In the genomic region with DNA sequence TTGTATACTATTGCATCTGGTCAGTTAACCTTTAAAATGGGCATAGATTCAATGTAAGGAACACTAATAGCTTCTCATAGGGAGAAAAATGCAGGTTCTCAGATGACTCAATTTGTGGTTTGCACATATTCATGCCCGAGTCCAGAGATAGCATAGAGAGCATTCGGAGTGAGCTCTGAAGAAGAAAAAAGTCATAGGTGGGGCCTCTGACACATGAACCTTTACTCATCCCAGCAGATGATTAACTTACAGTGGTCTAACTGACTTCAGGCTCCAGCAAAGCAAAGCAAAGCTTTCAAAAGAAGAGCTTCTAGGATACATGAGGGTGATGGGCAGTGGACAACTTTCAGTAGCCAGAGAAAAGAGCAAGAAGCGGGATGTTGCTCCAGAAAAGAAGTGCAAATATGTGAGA, we compare ENCODE assay signal across 1 cellular context.
TF ChIP-seq lines count a peak whose summit lies in the region.

No MANE protein-coding gene starts in this region.

TF ChIP-seq in K562, 482 proteins besides CTCF, POLR2A, EP300 and RAD21 (continued from another document and continues in another):
- no peak for TF ChIP-seq ZBTB12 (CRISPR knock-in tag; IDR thresholded peaks at IDR 0.05)
- TF ChIP-seq MIER1 (IDR thresholded peaks at IDR 0.05; ENCODE audit: low read depth), result no peak
- no peak; the same call in 1 of the 2 replicates for TF ChIP-seq MTA2 (IDR thresholded peaks at IDR 0.05; ENCODE audit: low read depth)
- no peak for TF ChIP-seq HDAC3 (IDR thresholded peaks at IDR 0.05; ENCODE audit: borderline replicate concordance, partially characterized antibody)
- TF ChIP-seq PCBP2 (IDR thresholded peaks at IDR 0.05; ENCODE audit: low read depth, low read length, poor library complexity, severe bottlenecking), result no peak
- TF ChIP-seq MTF1 (CRISPR knock-in tag; IDR thresholded peaks at IDR 0.05; ENCODE audit: borderline replicate concordance), result no peak
- no peak for TF ChIP-seq TAF15 (IDR thresholded peaks at IDR 0.05; ENCODE audit: low read depth, low read length)
- peak; percentile 97 for TF ChIP-seq FOSL1 (tag; conservative IDR thresholded peaks at IDR 0.05)
- TF ChIP-seq JUND (IDR thresholded peaks at IDR 0.05; ENCODE audit: borderline replicate concordance, low read depth, low read length), result peak; percentile 83
- peak; percentile 70; the same call in 1 of the 3 replicates for TF ChIP-seq JUND (tag; IDR thresholded peaks at IDR 0.05; ENCODE audit: borderline replicate concordance, low read depth, low read length)
- no peak for TF ChIP-seq FOXA1 (IDR thresholded peaks at IDR 0.05; ENCODE audit: borderline replicate concordance)
- TF ChIP-seq SIRT6 (IDR thresholded peaks at IDR 0.05; ENCODE audit: low read depth, low read length), result no peak
- no peak for TF ChIP-seq CXXC5 (CRISPR knock-in tag; IDR thresholded peaks at IDR 0.05)
- TF ChIP-seq CBX3 (IDR thresholded peaks at IDR 0.05; ENCODE audit: borderline replicate concordance in 1 of 2, low read length in 2 of 2), result 0 out of 3 replicates have a peak, but pooled peaks of 1 of the 2 experiments have one; percentile 31
- no peak for TF ChIP-seq ZNF395 (CRISPR knock-in tag; IDR thresholded peaks at IDR 0.05)
- TF ChIP-seq, protein P1, sequence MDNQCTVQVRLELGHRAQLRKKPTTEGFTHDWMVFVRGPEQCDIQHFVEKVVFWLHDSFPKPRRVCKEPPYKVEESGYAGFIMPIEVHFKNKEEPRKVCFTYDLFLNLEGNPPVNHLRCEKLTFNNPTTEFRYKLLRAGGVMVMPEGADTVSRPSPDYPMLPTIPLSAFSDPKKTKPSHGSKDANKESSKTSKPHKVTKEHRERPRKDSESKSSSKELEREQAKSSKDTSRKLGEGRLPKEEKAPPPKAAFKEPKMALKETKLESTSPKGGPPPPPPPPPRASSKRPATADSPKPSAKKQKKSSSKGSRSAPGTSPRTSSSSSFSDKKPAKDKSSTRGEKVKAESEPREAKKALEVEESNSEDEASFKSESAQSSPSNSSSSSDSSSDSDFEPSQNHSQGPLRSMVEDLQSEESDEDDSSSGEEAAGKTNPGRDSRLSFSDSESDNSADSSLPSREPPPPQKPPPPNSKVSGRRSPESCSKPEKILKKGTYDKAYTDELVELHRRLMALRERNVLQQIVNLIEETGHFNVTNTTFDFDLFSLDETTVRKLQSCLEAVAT (IDR thresholded peaks at IDR 0.05), result peak in 1 of 2 experiments; percentile 48; a peak in 1 of 4 replicates
- TF ChIP-seq FOS (IDR thresholded peaks at IDR 0.05; ENCODE audit: extremely low read depth, insufficient read length), result peak; percentile 3
- no peak; the same call in 1 of the 2 replicates for TF ChIP-seq NR2C1 (IDR thresholded peaks at IDR 0.05)
- no peak for TF ChIP-seq NR2C1 (tag; IDR thresholded peaks at IDR 0.05)
- TF ChIP-seq ZNF75A (CRISPR knock-in tag; IDR thresholded peaks at IDR 0.05), result no peak
- TF ChIP-seq HMG20A (CRISPR knock-in tag; conservative IDR thresholded peaks at IDR 0.05), result no peak
- TF ChIP-seq SMARCA4 (IDR thresholded peaks at IDR 0.05), result peak; percentile 67; the same call in 1 of the 2 replicates
- TF ChIP-seq ZNF280B (CRISPR knock-in tag; IDR thresholded peaks at IDR 0.05), result no peak
- TF ChIP-seq PTRF (tag; IDR thresholded peaks at IDR 0.05), result no peak
- TF ChIP-seq ETS1 (conservative IDR thresholded peaks at IDR 0.05; ENCODE audit: control insufficient read depth, low read depth, low read length), result no peak
- no peak for TF ChIP-seq TCFL5 (CRISPR knock-in tag; conservative IDR thresholded peaks at IDR 0.05)
- TF ChIP-seq NCOR1 (IDR thresholded peaks at IDR 0.05), result no peak
- TF ChIP-seq ATF6 (CRISPR knock-in tag; IDR thresholded peaks at IDR 0.05), result no peak
- peak; percentile 41; the same call in 1 of the 2 replicates for TF ChIP-seq ZEB2 (IDR thresholded peaks at IDR 0.05)
- no peak for TF ChIP-seq MXD1 (CRISPR knock-in tag; IDR thresholded peaks at IDR 0.05; ENCODE audit: borderline replicate concordance, poor library complexity, severe bottlenecking)
- TF ChIP-seq RHOXF2B (CRISPR knock-in tag; conservative IDR thresholded peaks at IDR 0.05), result no peak
- no peak for TF ChIP-seq ZNF408 (CRISPR knock-in tag; IDR thresholded peaks at IDR 0.05; ENCODE audit: low read depth)
- TF ChIP-seq LARP7 (IDR thresholded peaks at IDR 0.05), result no peak
- TF ChIP-seq, protein P2, sequence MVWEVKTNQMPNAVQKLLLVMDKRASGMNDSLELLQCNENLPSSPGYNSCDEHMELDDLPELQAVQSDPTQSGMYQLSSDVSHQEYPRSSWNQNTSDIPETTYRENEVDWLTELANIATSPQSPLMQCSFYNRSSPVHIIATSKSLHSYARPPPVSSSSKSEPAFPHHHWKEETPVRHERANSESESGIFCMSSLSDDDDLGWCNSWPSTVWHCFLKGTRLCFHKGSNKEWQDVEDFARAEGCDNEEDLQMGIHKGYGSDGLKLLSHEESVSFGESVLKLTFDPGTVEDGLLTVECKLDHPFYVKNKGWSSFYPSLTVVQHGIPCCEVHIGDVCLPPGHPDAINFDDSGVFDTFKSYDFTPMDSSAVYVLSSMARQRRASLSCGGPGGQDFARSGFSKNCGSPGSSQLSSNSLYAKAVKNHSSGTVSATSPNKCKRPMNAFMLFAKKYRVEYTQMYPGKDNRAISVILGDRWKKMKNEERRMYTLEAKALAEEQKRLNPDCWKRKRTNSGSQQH (CRISPR knock-in tag; IDR thresholded peaks at IDR 0.05), result no peak
- TF ChIP-seq, protein P3, sequence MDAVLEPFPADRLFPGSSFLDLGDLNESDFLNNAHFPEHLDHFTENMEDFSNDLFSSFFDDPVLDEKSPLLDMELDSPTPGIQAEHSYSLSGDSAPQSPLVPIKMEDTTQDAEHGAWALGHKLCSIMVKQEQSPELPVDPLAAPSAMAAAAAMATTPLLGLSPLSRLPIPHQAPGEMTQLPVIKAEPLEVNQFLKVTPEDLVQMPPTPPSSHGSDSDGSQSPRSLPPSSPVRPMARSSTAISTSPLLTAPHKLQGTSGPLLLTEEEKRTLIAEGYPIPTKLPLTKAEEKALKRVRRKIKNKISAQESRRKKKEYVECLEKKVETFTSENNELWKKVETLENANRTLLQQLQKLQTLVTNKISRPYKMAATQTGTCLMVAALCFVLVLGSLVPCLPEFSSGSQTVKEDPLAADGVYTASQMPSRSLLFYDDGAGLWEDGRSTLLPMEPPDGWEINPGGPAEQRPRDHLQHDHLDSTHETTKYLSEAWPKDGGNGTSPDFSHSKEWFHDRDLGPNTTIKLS (IDR thresholded peaks at IDR 0.05; ENCODE audit: borderline replicate concordance, low read depth), result 0 out of 2 replicates have a peak, but pooled peaks have one; percentile 13
- no peak for TF ChIP-seq PTBP1 (IDR thresholded peaks at IDR 0.05; ENCODE audit: low read depth, low read length)
- TF ChIP-seq ZNF668 (CRISPR knock-in tag; IDR thresholded peaks at IDR 0.05), result no peak
- TF ChIP-seq ARID3A (IDR thresholded peaks at IDR 0.05; ENCODE audit: borderline replicate concordance, low read depth, low read length), result no peak
- TF ChIP-seq ELK1 (CRISPR knock-in tag; IDR thresholded peaks at IDR 0.05), result no peak
- no peak for TF ChIP-seq NFE2L1 (tag; IDR thresholded peaks at IDR 0.05; ENCODE audit: borderline replicate concordance, low read depth)
- TF ChIP-seq SIX5 (IDR thresholded peaks at IDR 0.05; ENCODE audit: borderline replicate concordance in 1 of 2, insufficient read depth in 1 of 2, low read depth in 1 of 2, low read length in 2 of 2), result no peak
- no peak for TF ChIP-seq ZNF354B (CRISPR knock-in tag; IDR thresholded peaks at IDR 0.05)
- no peak for TF ChIP-seq ATF4 (CRISPR knock-in tag; IDR thresholded peaks at IDR 0.05)
- TF ChIP-seq FOXJ2 (tag; IDR thresholded peaks at IDR 0.05), result no peak
- TF ChIP-seq POLR2AphosphoS5 (IDR thresholded peaks at IDR 0.05; ENCODE audit: control insufficient read depth, insufficient read depth, low read depth, low read length), result no peak
- TF ChIP-seq NCOA1 (IDR thresholded peaks at IDR 0.05; ENCODE audit: low read depth), result no peak
- TF ChIP-seq TFAM (CRISPR knock-in tag; conservative IDR thresholded peaks at IDR 0.05), result no peak
- TF ChIP-seq GABPB2 (CRISPR knock-in tag; conservative IDR thresholded peaks at IDR 0.05), result no peak
- no peak for TF ChIP-seq DACH1 (IDR thresholded peaks at IDR 0.05; ENCODE audit: partially characterized antibody)
- TF ChIP-seq BRD4 (IDR thresholded peaks at IDR 0.05), result peak; percentile 27; the same call in 1 of the 2 replicates
